Comparison of ENCODE assay signal across 19 cellular contexts in the genomic region with DNA sequence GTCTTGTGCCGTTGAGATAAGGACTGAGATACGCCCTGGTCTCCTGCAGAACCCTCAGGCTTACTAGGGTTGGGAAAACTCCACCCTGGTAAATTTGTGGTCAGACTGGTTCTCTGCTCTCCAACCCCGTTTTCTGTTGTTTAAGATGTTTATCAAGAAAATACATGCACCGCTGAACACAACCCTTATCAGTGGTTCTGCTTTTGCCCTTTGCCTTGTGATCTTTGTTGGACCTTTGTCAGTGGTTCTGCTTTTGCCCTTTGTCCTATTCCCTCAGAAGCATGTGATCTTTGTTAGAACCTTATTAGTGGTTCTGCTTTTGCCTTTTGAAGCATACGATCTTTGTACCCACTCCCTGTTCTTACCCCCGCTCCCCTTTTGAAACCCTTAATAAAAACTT. TPM values are rescaled to one million over a fixed set of nuclear protein-coding genes. Genes with fewer than 3 reads are reported as not detected.
"Had no signal": no experiment of that assay in that cellular context is flagged by ENCODE, and none has a peak within 500 bp of the region (broad histone marks: within the 10 kb centered on the region; RNA-seq: fewer than 3 reads in every experiment).

No MANE protein-coding gene starts in this region.

RNA-seq across cellular contexts. Expression of a gene that starts 3.9 kb away (rescaled TPM):
- total RNA-seq: activated B cell treated with CpG ODN at 0.5 μM for 24 hours; activated CD8-positive, alpha-beta memory T cell treated with anti-CD3 and anti-CD28 coated beads for 36 hours; activated CD8-positive, alpha-beta memory T cell treated with anti-CD3 and anti-CD28 coated beads, Interleukin-2, amount 10 ng/mL, durations not matched to agents 7 days and 5 days; activated CD8-positive, alpha-beta T cell treated with anti-CD3 and anti-CD28 coated beads, Interleukin-2, amount 10 ng/mL, durations not matched to agents 7 days and 5 days; activated naive CD4-positive, alpha-beta T cell treated with anti-CD3 and anti-CD28 coated beads for 36 hours; activated naive CD8-positive, alpha-beta T cell treated with anti-CD3 and anti-CD28 coated beads for 36 hours; activated T-helper 2 cell treated with anti-CD3 and anti-CD28 coated beads, Interferon-gamma antibody, Interleukin-2, Interleukin-4, amounts not matched to agents 10 μg/mL and 5 μg/mL and 100 μg/mL, durations not matched to agents 14 hours and 24 hours and 36 hours; dermis blood vessel endothelial cell had no signal
- polyA plus RNA-seq: foreskin keratinocyte had no signal

RNA-seq across cellular contexts. Expression of a gene that starts 49.6 kb away (rescaled TPM):
- total RNA-seq: activated B cell treated with CpG ODN at 0.5 μM for 24 hours; activated CD4-positive, alpha-beta memory T cell treated with anti-CD3 and anti-CD28 coated beads for 36 hours; activated CD8-positive, alpha-beta memory T cell treated with anti-CD3 and anti-CD28 coated beads for 36 hours; activated CD8-positive, alpha-beta memory T cell treated with anti-CD3 and anti-CD28 coated beads, Interleukin-2, amount 10 ng/mL, durations not matched to agents 7 days and 5 days; activated CD8-positive, alpha-beta T cell treated with anti-CD3 and anti-CD28 coated beads, Interleukin-2, amount 10 ng/mL, durations not matched to agents 7 days and 5 days; activated naive CD4-positive, alpha-beta T cell treated with anti-CD3 and anti-CD28 coated beads for 36 hours; activated naive CD8-positive, alpha-beta T cell treated with anti-CD3 and anti-CD28 coated beads for 36 hours; activated T-helper 1 cell treated with anti-CD3 and anti-CD28 coated beads, Interleukin-12 subunit alpha, Interleukin-12 subunit beta, Interleukin-2, Interleukin-4 antibody, amounts not matched to agents 30 ng/mL and 10 ng/mL and 1 ng/mL, durations not matched to agents 14 hours and 24 hours and 36 hours; activated T-helper 2 cell treated with anti-CD3 and anti-CD28 coated beads, Interferon-gamma antibody, Interleukin-2, Interleukin-4, amounts not matched to agents 10 μg/mL and 5 μg/mL and 100 μg/mL, durations not matched to agents 14 hours and 24 hours and 36 hours; adrenal gland; aorta; body of pancreas; chondrocyte; dermis blood vessel endothelial cell; esophagus muscularis mucosa; foreskin keratinocyte; gastrocnemius medialis; T-helper 2 cell treated with Interferon-gamma antibody and Interleukin-4, amounts not matched to agents 100 ng/mL and 5 ng/mL, for 36 hours had no signal
- polyA plus RNA-seq: aorta, foreskin keratinocyte, heart left ventricle had no signal
